In the genomic region with DNA sequence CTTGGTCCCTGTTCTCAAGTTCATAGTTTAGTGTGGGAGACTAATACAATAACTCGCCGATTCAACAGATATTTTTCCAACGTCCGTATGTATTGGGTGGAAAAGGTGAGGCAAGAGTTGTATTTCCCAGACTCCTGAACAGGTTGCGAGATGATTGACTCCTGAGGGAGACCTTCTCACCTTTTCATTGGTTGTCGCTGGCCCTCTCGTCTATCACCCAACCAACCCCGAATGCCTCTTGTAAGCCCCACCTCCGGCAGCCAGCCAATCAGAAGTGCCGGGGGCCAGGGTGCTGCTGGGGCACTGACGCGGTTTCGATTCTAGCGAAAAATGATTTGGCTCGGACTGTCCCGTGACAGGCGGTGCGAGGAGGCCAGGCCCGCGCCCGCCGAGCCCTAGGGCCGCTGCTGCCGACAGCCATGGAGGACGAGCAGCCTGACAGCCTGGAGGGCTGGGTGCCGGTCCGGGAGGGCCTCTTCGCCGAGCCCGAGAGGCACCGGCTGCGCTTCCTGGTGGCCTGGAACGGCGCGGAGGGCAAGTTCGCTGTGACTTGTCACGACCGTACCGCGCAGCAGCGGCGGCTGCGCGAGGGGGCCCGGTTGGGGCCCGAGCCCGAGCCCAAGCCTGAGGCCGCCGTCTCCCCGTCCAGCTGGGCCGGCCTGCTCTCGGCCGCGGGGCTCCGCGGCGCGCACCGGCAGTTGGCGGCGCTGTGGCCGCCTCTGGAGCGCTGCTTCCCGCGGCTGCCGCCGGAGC, we compare ENCODE assay signal across 8 cellular contexts. TPM values are rescaled to one million over a fixed set of nuclear protein-coding genes. Genes with fewer than 3 reads are reported as not detected.
DNase-seq lines count a peak whose midpoint lies in the region; TF ChIP-seq lines count a peak whose summit lies in the region.

Gene WHAMM (plus strand): TSS at position 321 of the 753 bp plus-strand sequence. CDS start 99 bp downstream, at position 420.

- 0 out of 2 replicates have a peak, but pooled peaks cover 1% of the 10 kb centered on the region for H3K27me3 Mint-ChIP-seq in HFFc6 (ENCODE audit: insufficient read depth)

- H3K36me3 Mint-ChIP-seq in HFFc6 (ENCODE audit: low read depth) = peaks cover 14% of the 10 kb centered on the region; the same call in 1 of the 2 replicates

- TF ChIP-seq CTCF in GM06990 (IDR thresholded peaks at IDR 0.05; ENCODE audit: insufficient read depth, low read length, poor library complexity, severe bottlenecking) (no peak), HFFc6 (IDR thresholded peaks at IDR 0.05) (peak; percentile 38)

- H3K4me3 Mint-ChIP-seq in HFFc6 = peak within 1 kb of the TSS; percentile 94

- H3K36me3 ChIP-seq in GM06990 (ENCODE audit: control insufficient read depth, insufficient read depth, low read length) = peaks cover 3% of the 10 kb centered on the region; the same call in 1 of the 2 replicates

- peak within 1 kb of the TSS; percentile 83 for H3K27ac ChIP-seq in temporal lobe (ENCODE audit: low read depth, low read length)

- DNase-seq in GM06990 (ENCODE audit: extremely low read depth, insufficient read length) (peak; percentile 93), HFFc6 (peak; percentile 97), NAMALWA (ENCODE audit: low spot score) (peak; percentile 98), SK-N-DZ (ENCODE audit: low spot score) (peak; percentile 97), globus pallidus (ENCODE audit: low spot score) (peak; percentile 99), nucleus accumbens (lab: John Stamatoyannopoulos, UW) (peak; percentile 78 to 99 (median 97))
- DNase-seq in activated naive CD4-positive, alpha-beta T cell treated with anti-CD3 and anti-CD28 coated beads, Interleukin-2, amount 50 U/mL, for 16 hours = peak; percentile 95

- no peaks in the 10 kb centered on the region for H3K27me3 ChIP-seq in GM06990 (replicated peaks; ENCODE audit: control insufficient read depth, insufficient read depth, low read length)

- H3K27ac Mint-ChIP-seq in HFFc6 = peak within 1 kb of the TSS; percentile 84

- H3K4me1 Mint-ChIP-seq in HFFc6 (ENCODE audit: low read depth) = peaks cover 30% of the 10 kb centered on the region

- H3K4me3 ChIP-seq in GM06990 (replicated peaks; ENCODE audit: low read depth, low read length) = peak within 1 kb of the TSS; percentile 96

- no peaks in the 10 kb centered on the region for H3K9me3 Mint-ChIP-seq in HFFc6

RNA-seq across cellular contexts. Expression of gene WHAMM, which starts in this region (rescaled TPM):
- total RNA-seq in HFFc6 (2021; fragmentation: NEBNext Ultra II Directional; extraction: Animal tissue kit (Norgen Biotek cat#: 25700)) = 1 to 10 TPM; 5.8 to 7.4 (median 6.3) TPM
- 1.4 and 1.8 TPM in 2 replicates for polyA plus RNA-seq in SK-N-DZ (2014; cell fraction: cytosol; rRNA removed)
- polyA plus RNA-seq in SK-N-DZ (2014; cell fraction: nucleus; rRNA removed) = 0.95 and 1.6 TPM in 2 replicates
- 6.6 TPM for total RNA-seq in temporal lobe

Comparison
In these comparisons a context has a peak if more than half of its experiments do, and no peak if none do; other contexts are left out.
1. Peak in every context shown above with its lines: DNase-seq, H3K4me3 ChIP-seq and H3K27ac ChIP-seq.